In the genomic region with DNA sequence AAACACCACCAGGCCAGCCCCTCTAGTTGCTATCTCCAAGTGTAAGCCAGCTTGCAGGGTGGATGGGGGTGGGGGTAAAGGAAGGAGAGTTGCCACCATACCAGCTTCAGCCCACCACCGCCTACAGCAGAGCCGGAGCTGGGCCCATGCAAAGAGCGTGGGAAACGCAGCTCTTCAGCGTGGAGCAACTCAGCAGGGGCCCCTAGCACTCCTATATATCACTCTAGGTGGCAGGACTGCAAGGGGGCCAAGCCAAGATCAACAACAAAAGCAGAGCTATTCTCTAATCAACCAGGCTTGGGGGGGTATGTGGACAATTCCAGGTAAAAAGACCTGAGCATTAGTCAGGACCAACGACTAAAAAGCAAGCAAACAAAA, we compare ENCODE assay signal across 13 cellular contexts. TPM values are rescaled to one million over a fixed set of nuclear protein-coding genes. Genes with fewer than 3 reads are reported as not detected.
A peak's percentile ranks its signal among the peaks of the same experiment; 100 is the strongest.
DNase-seq lines count a peak whose midpoint lies in the region; TF ChIP-seq lines count a peak whose summit lies in the region.
"Had no signal": no experiment of that assay in that cellular context is flagged by ENCODE, and none has a peak within 500 bp of the region (broad histone marks: within the 10 kb centered on the region; RNA-seq: fewer than 3 reads in every experiment).

No MANE protein-coding gene starts in this region.

- H3K9me3 Mint-ChIP-seq in H9 (peaks cover 81% of the 10 kb centered on the region in 2 experiments), brain (peaks cover 0 to 13% (median 0%) of the 10 kb centered on the region in 5 experiments)

- H3K36me3 Mint-ChIP-seq in H9 (ENCODE audit: insufficient read depth in 1 of 3, low read depth in 3 of 3) (peaks cover 3 to 18% (median 11%) of the 10 kb centered on the region in 3 experiments; a peak in 6 of 7 replicates), brain (no peaks in the 10 kb centered on the region)

- no peaks in the 10 kb centered on the region for H3K27me3 ChIP-seq in H9 (ENCODE audit: insufficient read depth, low read length)
- H3K27me3 ChIP-seq in mesendoderm (ENCODE audit: insufficient read depth, low read length, poor library complexity), result no peaks in the 10 kb centered on the region
- H3K27me3 ChIP-seq in transverse colon, result peaks cover 30% of the 10 kb centered on the region

- H3K4me1 Mint-ChIP-seq in H9, result peaks cover 25 to 31% of the 10 kb centered on the region in 2 experiments
- H3K4me1 Mint-ChIP-seq in brain, result peaks cover 50% of the 10 kb centered on the region

- H2BK15ac ChIP-seq in H9 (ENCODE audit: low read depth, low read length) (no peak overlapping the region), mesendoderm (replicated peaks; ENCODE audit: low read depth) (no peak overlapping the region)

- no peak overlapping the region for H3K4ac ChIP-seq in H9 (ENCODE audit: low read depth, low read length)
- no peak overlapping the region for H3K4ac ChIP-seq in mesendoderm (ENCODE audit: low read depth, low read length)

- H4K5ac ChIP-seq in H9 (ENCODE audit: insufficient read length, low read depth, low read length) (no peak overlapping the region), mesendoderm (ENCODE audit: low read length) (no peak overlapping the region)

- H3K56ac ChIP-seq in H9 (ENCODE audit: insufficient read length, low read depth, low read length), result no peak overlapping the region
- peak overlapping the region; percentile 25 for H3K56ac ChIP-seq in mesendoderm (ENCODE audit: low read length)

- no peaks in the 10 kb centered on the region for H4K20me1 ChIP-seq in H9 (ENCODE audit: control insufficient read depth, insufficient read depth, insufficient read length)

- no peak for TF ChIP-seq CTCF in H9 (conservative IDR thresholded peaks at IDR 0.05)
- no peak for TF ChIP-seq CTCF in brain (conservative IDR thresholded peaks at IDR 0.05)
- no peak for TF ChIP-seq CTCF in transverse colon (IDR thresholded peaks at IDR 0.05)

- no peak overlapping the region for H3T11ph ChIP-seq in H9 (ENCODE audit: low read length)

- H3K18ac ChIP-seq in H9 (ENCODE audit: insufficient read length, low read depth, low read length) (no peak overlapping the region), mesendoderm (ENCODE audit: low read length) (no peak overlapping the region)

- DNase-seq in NCI-H345 (lab: John Stamatoyannopoulos, UW) (peak; percentile 13), NCI-H345 treated with DMSO at 0.1 percent for 48 hours (lab: John Stamatoyannopoulos, UW; ENCODE audit: unreplicated experiment) (no peak), H9 (no peak), mesendoderm (no peak), transverse colon (no peak), NCI-H526 treated with DMSO at 0.1 percent for 48 hours (lab: John Stamatoyannopoulos, UW) (no peak), NCI-H774 (lab: John Stamatoyannopoulos, UW) (no peak)
- DNase-seq: SHP77 treated with DMSO at 0.1 percent for 48 hours had no signal

- peaks cover 38% of the 10 kb centered on the region for H3K27me3 Mint-ChIP-seq in H9 (ENCODE audit: low read depth)
- peaks cover 25% of the 10 kb centered on the region for H3K27me3 Mint-ChIP-seq in brain

- intact Hi-C loops in transverse colon (cut with DNase I; ENCODE audit: low total_unique reads), result loop anchor here (10.0 kb wide), 1 partner anchor 118 kb away; a partner anchor contains a TSS

- H3K79me1 ChIP-seq in H9 (ENCODE audit: insufficient read depth, low read depth, low read length, poor library complexity, severe bottlenecking) (no peaks in the 10 kb centered on the region), mesendoderm (ENCODE audit: low read length) (no peaks in the 10 kb centered on the region)

- peaks cover 23% of the 10 kb centered on the region; the same call in 1 of the 2 replicates for H3K79me2 ChIP-seq in H9 (ENCODE audit: insufficient read depth, low read length)
- H3K79me2 ChIP-seq in mesendoderm (ENCODE audit: control insufficient read depth, insufficient read depth, low read length), result peaks cover 41% of the 10 kb centered on the region

- H3K36me3 ChIP-seq in mesendoderm (ENCODE audit: control insufficient read depth, insufficient read depth, low read length), result no peaks in the 10 kb centered on the region
- no peaks in the 10 kb centered on the region for H3K36me3 ChIP-seq in transverse colon
- H3K36me3 ChIP-seq: BLaER1 had no signal

- H3K9me3 ChIP-seq in H9 (ENCODE audit: control insufficient read depth, low read depth, low read length) (peaks cover 22% of the 10 kb centered on the region), transverse colon (no peaks in the 10 kb centered on the region)

- H3K9ac ChIP-seq in H9 (ENCODE audit: extremely low read depth, insufficient read length, low read length), result no peak overlapping the region
- no peak overlapping the region for H3K9ac ChIP-seq in mesendoderm (ENCODE audit: low read length)
- H3K9ac ChIP-seq: BLaER1 had no signal

- H3K14ac ChIP-seq in H9 (ENCODE audit: insufficient read depth, low read length), result no peak overlapping the region

- in situ Hi-C loops in transverse colon (cut with MboI; ENCODE audit: low pct_ligation_motif_present in 1 of 4, low pct_unique_long_range_greater_than_20kb in 1 of 4, low sequenced_read_pairs in 3 of 4), result loop anchor here in 3 of 4 donors (10.0 to 25.0 kb wide), 3 partner anchors 120 to 170 kb away; a partner anchor contains a TSS

- H3K4me1 ChIP-seq in H9 (ENCODE audit: insufficient read depth, low read length) (no peaks in the 10 kb centered on the region; the same call in 1 of the 2 replicates), mesendoderm (ENCODE audit: control insufficient read depth, low read depth, low read length) (peaks cover 5% of the 10 kb centered on the region), transverse colon (peaks cover 0 to 20% (median 12%) of the 10 kb centered on the region in 4 donors)

- H3K23ac ChIP-seq in H9 (ENCODE audit: insufficient read length, low read depth, low read length), result no peak overlapping the region
- no peak overlapping the region for H3K23ac ChIP-seq in mesendoderm (ENCODE audit: low read length)

- no CpG with 5 or more reads among the region's 6 CpGs for WGBS in H9 (ENCODE audit: extremely low coverage, insufficient read length, low lambda C conversion rate)
- no CpG with 5 or more reads among the region's 6 CpGs for WGBS in mesendoderm (ENCODE audit: extremely low coverage, insufficient coverage, low lambda C conversion rate)
- WGBS in transverse colon (ENCODE audit: low coverage in 1 of 2), 2 donors, result 60% methylated on average over 6 of the region's 6 CpGs; no CpG with 5 or more reads in 1 of the 2 donors

- no peak overlapping the region for H2AFZ ChIP-seq in H9 (ENCODE audit: low read length)

- no peak overlapping the region for H2BK12ac ChIP-seq in H9 (ENCODE audit: insufficient read length, low read depth, low read length)

- peaks cover 8% of the 10 kb centered on the region for H3K23me2 ChIP-seq in H9 (ENCODE audit: insufficient read length, low read depth, low read length, poor library complexity, severe bottlenecking)

- no peak overlapping the region for H4K8ac ChIP-seq in H9 (replicated peaks; ENCODE audit: insufficient read length, low read depth, low read length)
- H4K8ac ChIP-seq in mesendoderm (ENCODE audit: low read depth, low read length), result no peak overlapping the region

- H2AK5ac ChIP-seq in H9 (ENCODE audit: insufficient read length, low read length) (no peak overlapping the region), mesendoderm (ENCODE audit: low read length) (no peak overlapping the region)

- H3K4me2 ChIP-seq in H9 (ENCODE audit: insufficient read depth, insufficient read length, low read length) (peak overlapping the region; percentile 60), mesendoderm (ENCODE audit: low read length) (no peak overlapping the region)
- H3K4me2 ChIP-seq: BLaER1 had no signal

- no peak overlapping the region for H2BK120ac ChIP-seq in H9 (ENCODE audit: low read depth, low read length, poor library complexity, severe bottlenecking)
- no peak overlapping the region for H2BK120ac ChIP-seq in mesendoderm (ENCODE audit: low read depth, low read length)

- H3K27ac Mint-ChIP-seq in H9, result no peak overlapping the region
- no peak overlapping the region for H3K27ac Mint-ChIP-seq in brain
- H3K27ac Mint-ChIP-seq: CD4-positive, CD25-positive, alpha-beta regulatory T cell had no signal

- peak overlapping the region in 1 of 2 experiments; percentile 98; a peak in 1 of 5 replicates for H3K4me3 Mint-ChIP-seq in H9
- H3K4me3 Mint-ChIP-seq in brain, result peak overlapping the region in 4 of 5 experiments; percentile 92 to 94 (median 94)

- no peak overlapping the region for H2BK5ac ChIP-seq in H9 (ENCODE audit: insufficient read length, low read length)
- H2BK5ac ChIP-seq in mesendoderm (ENCODE audit: low read length), result no peak overlapping the region

- no peak for TF ChIP-seq EP300 in transverse colon (IDR thresholded peaks at IDR 0.05; ENCODE audit: low read depth)

- no peak for TF ChIP-seq POLR2A in transverse colon (IDR thresholded peaks at IDR 0.05)

- H2BK20ac ChIP-seq in H9 (ENCODE audit: low read depth, low read length, poor library complexity, severe bottlenecking), result no peak overlapping the region

- no peak overlapping the region for H3K27ac ChIP-seq in H9 (ENCODE audit: insufficient read length, low read depth, low read length)
- H3K27ac ChIP-seq in mesendoderm (ENCODE audit: low read depth, low read length), result no peak overlapping the region
- H3K27ac ChIP-seq in transverse colon, result no peak overlapping the region
- H3K27ac ChIP-seq: BLaER1, SK-N-MC had no signal

- no peak overlapping the region for H3K4me3 ChIP-seq in mesendoderm (ENCODE audit: low read length)
- H3K4me3 ChIP-seq in transverse colon, result no peak overlapping the region
- H3K4me3 ChIP-seq: BLaER1, K562, SK-N-MC had no signal

- no peak overlapping the region for H4K91ac ChIP-seq in H9 (ENCODE audit: insufficient read length, low read depth, low read length)

RNA-seq across cellular contexts. Expression of a gene that starts 35.5 kb away (rescaled TPM):
- total RNA-seq in H9 (2021), result 7.0 and 8.4 TPM in 2 replicates
- polyA plus RNA-seq in brain (ENCODE audit: insufficient read depth, low read depth, low replicate concordance), result 17.8 TPM
- polyA plus RNA-seq in mesendoderm (2013, experiment 1 of 2), result 18.7 TPM
- polyA plus RNA-seq in mesendoderm (2013, experiment 2 of 2), result 19.1 TPM
- 100 to 1,000 TPM in 1 of 4 donors, 10 to 100 TPM in 3; 41.2 to 104 (median 46.3) TPM for total RNA-seq in transverse colon
